8 cellular contexts compared by ENCODE assay signal in the genomic region with DNA sequence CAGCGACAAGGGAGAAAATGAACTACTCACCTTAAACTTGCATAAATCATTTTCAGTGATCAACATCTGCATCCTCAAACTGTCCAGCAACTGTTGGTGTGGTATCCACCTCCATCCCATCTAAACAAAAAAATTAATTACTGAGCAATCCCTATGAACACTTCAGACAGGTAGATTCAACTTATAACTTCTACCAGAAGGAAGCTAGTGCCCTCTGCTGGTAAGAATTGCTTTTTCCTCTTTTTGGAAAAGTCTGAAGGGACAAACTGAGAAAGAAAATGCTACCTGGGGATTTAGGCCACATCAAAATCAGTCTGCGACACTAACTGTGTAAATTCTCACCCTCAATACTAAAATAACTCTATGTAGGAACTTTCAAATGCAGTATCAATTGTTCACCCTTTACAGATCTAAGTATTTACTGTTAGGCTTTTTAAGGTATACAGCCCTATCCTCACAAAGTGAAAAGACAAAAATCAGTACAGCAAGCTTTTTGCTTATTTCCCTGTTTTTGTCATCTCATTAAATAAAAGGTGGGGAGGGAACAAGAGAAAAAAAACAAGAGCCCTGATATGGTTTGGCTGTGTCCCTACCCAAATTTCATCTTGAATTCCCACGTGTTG. TPM values are rescaled to one million over a fixed set of nuclear protein-coding genes. Genes with fewer than 3 reads are reported as not detected.
DNase-seq lines count a peak whose midpoint lies in the region; ATAC-seq and TF ChIP-seq lines count a peak whose summit lies in the region.

No MANE protein-coding gene starts in this region.

- peak; percentile 48 for ATAC-seq in esophagus mucosa
- no peak for ATAC-seq in HG03097 (IDR thresholded peaks at IDR 0.05; ENCODE audit: low FRiP score, unreplicated experiment)

- H3K27ac ChIP-seq in Peyer's patch (no peak overlapping the region), ovary (no peak overlapping the region)

- WGBS in ovary, 3 donors = 74 to 80% (median 77%) methylated on average over 3 of the region's 3 CpGs

- no peaks in the 10 kb centered on the region for H3K27me3 ChIP-seq in Peyer's patch
- no peaks in the 10 kb centered on the region for H3K27me3 ChIP-seq in ovary
- H3K27me3 ChIP-seq in MG63 = no peaks in the 10 kb centered on the region

- no peak for TF ChIP-seq POLR2A in Peyer's patch (IDR thresholded peaks at IDR 0.05)
- no peak for TF ChIP-seq POLR2A in ovary (IDR thresholded peaks at IDR 0.05)

- DNase-seq in DMS79 treated with DMSO at 0.1 percent for 48 hours (lab: John Stamatoyannopoulos, UW) = peak; percentile 70
- DNase-seq in Jurkat, Clone E6-1 (ENCODE audit: low read depth, low spot score) = peak; percentile 51
- DNase-seq in Peyer's patch = no peak
- no peak for DNase-seq in ovary
- DNase-seq in MG63 = no peak
- no peak for DNase-seq in HPDE6-E6E7 (ENCODE audit: extremely low spot score)

- TF ChIP-seq EP300 in ovary (IDR thresholded peaks at IDR 0.05) = no peak

- H3K4me1 ChIP-seq in Peyer's patch (no peaks in the 10 kb centered on the region), ovary (ENCODE audit: insufficient read depth) (peaks cover 2% of the 10 kb centered on the region)

- H3K9me3 ChIP-seq in Peyer's patch (no peaks in the 10 kb centered on the region), ovary (no peaks in the 10 kb centered on the region), MG63 (no peaks in the 10 kb centered on the region)

- H3K36me3 ChIP-seq in Peyer's patch = peaks cover 0 to 83% (median 2%) of the 10 kb centered on the region in 3 donors
- no peaks in the 10 kb centered on the region for H3K36me3 ChIP-seq in ovary
- peaks cover 86% of the 10 kb centered on the region for H3K36me3 ChIP-seq in MG63

- intact Hi-C loops in ovary (cut with DNase I) = loop anchor here in 2 of 4 donors (5.0 to 10.0 kb wide), 5 partner anchors 65 to 487 kb away; a partner anchor contains a TSS

- TF ChIP-seq CTCF in Peyer's patch (IDR thresholded peaks at IDR 0.05) (peak; percentile 43 to 84 (median 70)), ovary (IDR thresholded peaks at IDR 0.05) (peak; percentile 33 to 74 (median 68))

- no peak overlapping the region for H3K4me3 ChIP-seq in Jurkat, Clone E6-1 (ENCODE audit: low read length)
- H3K4me3 ChIP-seq in Peyer's patch = no peak overlapping the region
- no peak overlapping the region for H3K4me3 ChIP-seq in ovary
- no peak overlapping the region for H3K4me3 ChIP-seq in MG63

RNA-seq across cellular contexts. Expression of a gene that starts 17.9 kb away (rescaled TPM):
- 202 TPM for polyA plus RNA-seq in Jurkat, Clone E6-1 (2012; ENCODE audit: insufficient read depth, insufficient read length)
- total RNA-seq in Peyer's patch (10 to 100 TPM; 33.0 to 90.0 (median 56.7) TPM), esophagus mucosa (106 TPM), ovary (100 to 1,000 TPM; 117 to 147 (median 130) TPM)
- 100 to 1,000 TPM; 121 to 155 TPM for polyA plus RNA-seq in ovary
- total RNA-seq in MG63 (2014; rRNA removed; shearing (Covaris generic); ENCODE audit: low replicate concordance) = 365 and 379 TPM in 2 replicates

RNA-seq across cellular contexts. Expression of a gene that starts 29.9 kb away (rescaled TPM):
- not detected for polyA plus RNA-seq in Jurkat, Clone E6-1 (2012; ENCODE audit: insufficient read depth, insufficient read length)
- total RNA-seq in Peyer's patch (10 to 100 TPM in 3 of 4 donors, 1 to 10 TPM in 1; 5.0 to 62.0 (median 18.0) TPM), esophagus mucosa (not detected), ovary (10 to 100 TPM in 4 of 7 donors, 1 to 10 TPM in 3; 4.9 to 14.2 (median 10.3) TPM)
- polyA plus RNA-seq in ovary = 10 to 100 TPM in 1 of 2 donors, 1 to 10 TPM in 1; 7.7 to 19.1 TPM
- total RNA-seq in MG63 (2014; rRNA removed; shearing (Covaris generic); ENCODE audit: low replicate concordance) = not detected in 2 replicates

Comparison
In these comparisons a context has a peak if more than half of its experiments do, and no peak if none do; other contexts are left out.
1. DNase-seq: peak in DMS79 treated with DMSO at 0.1 percent for 48 hours (single experiment) and Jurkat, Clone E6-1 (single experiment); none in Peyer's patch (0 of 3), ovary (0 of 5), MG63 (single experiment) and HPDE6-E6E7 (single experiment).